In genomic region chr7:127239814-127240213, GRCh38 we compare ENCODE assay signal across 14 cellular contexts. TPM values are rescaled to one million over a fixed set of nuclear protein-coding genes. Genes with fewer than 3 reads are reported as not detected.
A peak's percentile ranks its signal among the peaks of the same experiment; 100 is the strongest.
DNase-seq lines count a peak whose midpoint lies in the region; ATAC-seq and TF ChIP-seq lines count a peak whose summit lies in the region.
"Had no signal": no experiment of that assay in that cellular context is flagged by ENCODE, and none has a peak within 500 bp of the region (broad histone marks: within the 10 kb centered on the region; RNA-seq: fewer than 3 reads in every experiment).

No MANE protein-coding gene starts in this region.

- H3K36me3 ChIP-seq in H7 (replicated peaks; ENCODE audit: control insufficient read depth, insufficient read depth, low read length) (no peaks in the 10 kb centered on the region), neural progenitor cell (no peaks in the 10 kb centered on the region)
- H3K36me3 ChIP-seq: adrenal gland had no signal

- no peaks in the 10 kb centered on the region for H3K4me1 Mint-ChIP-seq in activated CD8-positive, alpha-beta T cell treated with anti-CD3 and anti-CD28 coated beads for 36 hours (ENCODE audit: low read depth)
- H3K4me1 Mint-ChIP-seq in activated CD8-positive, alpha-beta T cell treated with anti-CD3 and anti-CD28 coated beads, Interleukin-2, amount 10 ng/mL, durations not matched to agents 7 days and 5 days (ENCODE audit: low read depth) = no peaks in the 10 kb centered on the region
- no peaks in the 10 kb centered on the region for H3K4me1 Mint-ChIP-seq in neural progenitor cell
- H3K4me1 Mint-ChIP-seq: stimulated activated effector memory CD8-positive, alpha-beta T cell treated with anti-CD3 and anti-CD28 coated beads, Interleukin-12 subunit alpha, Interleukin-12 subunit beta, amount 100 ng/mL, for 72 hours had no signal

- peaks cover 31% of the 10 kb centered on the region for H3K27me3 Mint-ChIP-seq in activated CD8-positive, alpha-beta T cell treated with anti-CD3 and anti-CD28 coated beads for 36 hours
- peaks cover 36% of the 10 kb centered on the region for H3K27me3 Mint-ChIP-seq in activated CD8-positive, alpha-beta T cell treated with anti-CD3 and anti-CD28 coated beads, Interleukin-2, amount 10 ng/mL, durations not matched to agents 7 days and 5 days (ENCODE audit: low read depth)
- no peaks in the 10 kb centered on the region for H3K27me3 Mint-ChIP-seq in neural progenitor cell (ENCODE audit: insufficient read depth, low read depth)

- no peak for ATAC-seq in activated CD8-positive, alpha-beta T cell treated with anti-CD3 and anti-CD28 coated beads for 36 hours
- ATAC-seq in activated CD8-positive, alpha-beta T cell treated with anti-CD3 and anti-CD28 coated beads, Interleukin-2, amount 10 ng/mL, durations not matched to agents 7 days and 5 days = no peak
- ATAC-seq: stimulated activated effector memory CD8-positive, alpha-beta T cell treated with anti-CD3 and anti-CD28 coated beads, Interleukin-12 subunit alpha, Interleukin-12 subunit beta, amount 100 ng/mL, for 72 hours had no signal

- no peak overlapping the region for H3K27ac Mint-ChIP-seq in activated CD8-positive, alpha-beta T cell treated with anti-CD3 and anti-CD28 coated beads for 36 hours
- no peak overlapping the region for H3K27ac Mint-ChIP-seq in activated CD8-positive, alpha-beta T cell treated with anti-CD3 and anti-CD28 coated beads, Interleukin-2, amount 10 ng/mL, durations not matched to agents 7 days and 5 days
- H3K27ac Mint-ChIP-seq in neural progenitor cell = no peak overlapping the region
- H3K27ac Mint-ChIP-seq: stimulated activated effector memory CD8-positive, alpha-beta T cell treated with anti-CD3 and anti-CD28 coated beads, Interleukin-12 subunit alpha, Interleukin-12 subunit beta, amount 100 ng/mL, for 72 hours had no signal

- intact Hi-C loops in activated CD8-positive, alpha-beta T cell treated with anti-CD3 and anti-CD28 coated beads for 36 hours (cut with micrococcal nuclease) = no loop called here

- H3F3A ChIP-seq in neural progenitor cell (ENCODE audit: low read depth) = no peaks in the 10 kb centered on the region

- no peaks in the 10 kb centered on the region for H3K4me1 ChIP-seq in neural progenitor cell
- H3K4me1 ChIP-seq: adrenal gland had no signal

- no peak overlapping the region for H3K9ac ChIP-seq in neural progenitor cell

- no peaks in the 10 kb centered on the region for H4K20me1 ChIP-seq in neural progenitor cell (ENCODE audit: low read depth)

- peak; percentile 47 for TF ChIP-seq CTCF in activated CD8-positive, alpha-beta T cell treated with anti-CD3 and anti-CD28 coated beads for 36 hours (IDR thresholded peaks at IDR 0.05)
- TF ChIP-seq CTCF in neural progenitor cell (IDR thresholded peaks at IDR 0.05) = peak; percentile 52

- POLR2A ChIA-PET in activated CD8-positive, alpha-beta T cell treated with anti-CD3 and anti-CD28 coated beads for 36 hours (lab: Charles Lee) = no interaction called here
- POLR2A ChIA-PET in activated CD8-positive, alpha-beta T cell treated with anti-CD3 and anti-CD28 coated beads, Interleukin-2, amount 10 ng/mL, durations not matched to agents 7 days and 5 days (lab: Charles Lee) = no interaction called here

- peak; percentile 44 for DNase-seq in activated CD8-positive, alpha-beta T cell treated with anti-CD3 and anti-CD28 coated beads for 36 hours
- DNase-seq in activated CD8-positive, alpha-beta T cell treated with anti-CD3 and anti-CD28 coated beads, Interleukin-2, amount 10 ng/mL, durations not matched to agents 7 days and 5 days = no peak
- DNase-seq in H7 (peak; percentile 30), OCI-M1 (lab: John Stamatoyannopoulos, UW) (peak; percentile 0), neural progenitor cell (ENCODE audit: low spot score) (peak; percentile 36), NCI-H187 treated with DMSO at 0.1 percent for 48 hours (lab: John Stamatoyannopoulos, UW) (no peak), LoVo (ENCODE audit: low spot score) (no peak)
- no peak for DNase-seq in central memory CD4-positive, alpha-beta T cell
- DNase-seq: adrenal gland, cortex of kidney, NCI-H1048, SHP77 had no signal

- no peaks in the 10 kb centered on the region for H3K9me3 ChIP-seq in neural progenitor cell (ENCODE audit: low read depth)
- H3K9me3 ChIP-seq: adrenal gland had no signal

- H3K4me3 Mint-ChIP-seq in activated CD8-positive, alpha-beta T cell treated with anti-CD3 and anti-CD28 coated beads for 36 hours = no peak overlapping the region
- no peak overlapping the region for H3K4me3 Mint-ChIP-seq in activated CD8-positive, alpha-beta T cell treated with anti-CD3 and anti-CD28 coated beads, Interleukin-2, amount 10 ng/mL, durations not matched to agents 7 days and 5 days
- no peak overlapping the region for H3K4me3 Mint-ChIP-seq in neural progenitor cell
- H3K4me3 Mint-ChIP-seq: stimulated activated effector memory CD8-positive, alpha-beta T cell treated with anti-CD3 and anti-CD28 coated beads, Interleukin-12 subunit alpha, Interleukin-12 subunit beta, amount 100 ng/mL, for 72 hours had no signal

- no peak overlapping the region for H3K27ac ChIP-seq in neural progenitor cell
- H3K27ac ChIP-seq: adrenal gland had no signal

- no peak overlapping the region for H3K4me2 ChIP-seq in neural progenitor cell

- H3K36me3 Mint-ChIP-seq in activated CD8-positive, alpha-beta T cell treated with anti-CD3 and anti-CD28 coated beads for 36 hours (ENCODE audit: low read depth) = no peaks in the 10 kb centered on the region
- H3K36me3 Mint-ChIP-seq in activated CD8-positive, alpha-beta T cell treated with anti-CD3 and anti-CD28 coated beads, Interleukin-2, amount 10 ng/mL, durations not matched to agents 7 days and 5 days (ENCODE audit: low read depth) = no peaks in the 10 kb centered on the region
- no peaks in the 10 kb centered on the region for H3K36me3 Mint-ChIP-seq in neural progenitor cell
- H3K36me3 Mint-ChIP-seq: stimulated activated effector memory CD8-positive, alpha-beta T cell treated with anti-CD3 and anti-CD28 coated beads, Interleukin-12 subunit alpha, Interleukin-12 subunit beta, amount 100 ng/mL, for 72 hours had no signal

- H3K27me3 ChIP-seq in H7 (ENCODE audit: control insufficient read depth, insufficient read depth, low read length) (no peaks in the 10 kb centered on the region; the same call in 1 of the 2 replicates), neural progenitor cell (peaks cover 32% of the 10 kb centered on the region)
- H3K27me3 ChIP-seq: adrenal gland had no signal

- no peak overlapping the region for H2AFZ ChIP-seq in neural progenitor cell (replicated peaks)

- no peak overlapping the region for H3K4me3 ChIP-seq in H7 (ENCODE audit: insufficient read depth, low read depth, low read length)
- H3K4me3 ChIP-seq in neural progenitor cell = no peak overlapping the region
- H3K4me3 ChIP-seq: adrenal gland had no signal

- no peaks in the 10 kb centered on the region for H3K79me2 ChIP-seq in neural progenitor cell (ENCODE audit: low read depth)

- CTCF ChIA-PET in activated CD8-positive, alpha-beta T cell treated with anti-CD3 and anti-CD28 coated beads for 36 hours (lab: Charles Lee) = interaction anchor here (2.3 kb wide), 1 partner anchor 12 kb away, joined by 12 read pairs; the partner anchor contains the start of gene GRM8
- CTCF ChIA-PET in activated CD8-positive, alpha-beta T cell treated with anti-CD3 and anti-CD28 coated beads, Interleukin-2, amount 10 ng/mL, durations not matched to agents 7 days and 5 days (lab: Charles Lee) = interaction anchor here (1.8 kb wide), 1 partner anchor 11 kb away, joined by 6 read pairs; no protein-coding TSS in a partner anchor

- no peaks in the 10 kb centered on the region for H3K9me3 Mint-ChIP-seq in activated CD8-positive, alpha-beta T cell treated with anti-CD3 and anti-CD28 coated beads for 36 hours
- no peaks in the 10 kb centered on the region for H3K9me3 Mint-ChIP-seq in activated CD8-positive, alpha-beta T cell treated with anti-CD3 and anti-CD28 coated beads, Interleukin-2, amount 10 ng/mL, durations not matched to agents 7 days and 5 days (ENCODE audit: insufficient read depth)
- peaks cover 3% of the 10 kb centered on the region for H3K9me3 Mint-ChIP-seq in neural progenitor cell
- H3K9me3 Mint-ChIP-seq: stimulated activated effector memory CD8-positive, alpha-beta T cell treated with anti-CD3 and anti-CD28 coated beads, Interleukin-12 subunit alpha, Interleukin-12 subunit beta, amount 100 ng/mL, for 72 hours had no signal

RNA-seq across cellular contexts. Expression of gene GRM8, which starts 12.9 kb away (rescaled TPM):
- total RNA-seq in activated CD8-positive, alpha-beta T cell treated with anti-CD3 and anti-CD28 coated beads for 36 hours = not detected
- not detected for total RNA-seq in activated CD8-positive, alpha-beta T cell treated with anti-CD3 and anti-CD28 coated beads, Interleukin-2, amount 10 ng/mL, durations not matched to agents 7 days and 5 days
- total RNA-seq in H7 (2014; rRNA removed; shearing (Covaris generic)) = 1.1 and 2.1 TPM in 2 replicates
- total RNA-seq in neural progenitor cell (ENCODE audit: low replicate concordance) = 0.62 and 1.6 TPM in 2 replicates
- total RNA-seq: NCI-H460 had no signal

Comparison
In these comparisons a context has a peak if more than half of its experiments do, and no peak if none do; other contexts are left out.
1. DNase-seq: peak in activated CD8-positive, alpha-beta T cell treated with anti-CD3 and anti-CD28 coated beads for 36 hours (single experiment), H7 (single experiment), OCI-M1 (single experiment) and neural progenitor cell (single experiment); none in activated CD8-positive, alpha-beta T cell treated with anti-CD3 and anti-CD28 coated beads, Interleukin-2, amount 10 ng/mL, durations not matched to agents 7 days and 5 days (single experiment), central memory CD4-positive, alpha-beta T cell (single experiment), NCI-H187 treated with DMSO at 0.1 percent for 48 hours (single experiment) and LoVo (single experiment).